13 cellular contexts compared by ENCODE assay signal in the genomic region with DNA sequence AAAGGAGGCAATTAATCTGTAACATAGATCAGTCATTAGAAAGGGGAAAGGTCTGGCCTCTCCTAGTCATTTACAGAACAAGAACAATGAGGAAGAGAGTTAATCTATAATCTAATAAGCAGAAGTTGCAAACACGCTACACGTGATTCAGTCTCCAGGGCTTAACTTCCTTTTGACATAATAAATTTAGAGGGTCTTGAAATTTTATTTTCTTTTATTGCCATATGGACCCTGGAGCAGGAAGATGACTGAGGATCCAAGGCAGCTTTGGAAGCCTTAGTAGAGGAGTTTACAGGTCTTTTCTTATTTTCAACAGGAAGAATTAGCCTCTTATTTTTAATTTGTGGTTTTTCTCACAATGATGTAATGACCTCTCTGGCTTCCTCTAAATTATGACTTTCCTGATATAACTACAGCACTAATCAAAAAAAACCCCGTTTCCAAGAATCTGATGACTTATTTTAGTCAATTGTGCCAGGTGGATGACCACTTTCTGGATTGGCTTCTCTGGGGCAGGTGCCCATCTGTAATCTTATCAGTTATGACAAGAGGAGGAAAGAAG. TPM values are rescaled to one million over a fixed set of nuclear protein-coding genes. Genes with fewer than 3 reads are reported as not detected.
DNase-seq lines count a peak whose midpoint lies in the region; ATAC-seq and TF ChIP-seq lines count a peak whose summit lies in the region.
"Had no signal": no experiment of that assay in that cellular context is flagged by ENCODE, and none has a peak within 500 bp of the region (broad histone marks: within the 10 kb centered on the region; RNA-seq: fewer than 3 reads in every experiment).

No MANE protein-coding gene starts in this region.

- H3K9me3 ChIP-seq in Peyer's patch, result no peaks in the 10 kb centered on the region
- H3K9me3 ChIP-seq in uterus, result no peaks in the 10 kb centered on the region

- no peak for TF ChIP-seq POLR2A in Peyer's patch (IDR thresholded peaks at IDR 0.05)
- TF ChIP-seq POLR2A in uterus (IDR thresholded peaks at IDR 0.05), result no peak

- peak; percentile 20 for DNase-seq in GF-D8 (lab: John Stamatoyannopoulos, UW)
- DNase-seq in Peyer's patch, result no peak
- no peak for DNase-seq in hippocampal formation (lab: John Stamatoyannopoulos, UW)
- DNase-seq in activated naive CD8-positive, alpha-beta T cell treated with anti-CD3 and anti-CD28 coated beads, Interleukin-2, amount 50 U/mL, for 24 hours, result no peak
- DNase-seq in NCI-H510A treated with DMSO at 0.1 percent for 48 hours (lab: John Stamatoyannopoulos, UW), result no peak
- no peak for DNase-seq in uterus
- DNase-seq: kidney, NCI-H524, T-helper 17 cell had no signal

- intact Hi-C loops in uterus (cut with DNase I; ENCODE audit: low total_unique reads), result no loop called here

- peaks cover 1% of the 10 kb centered on the region for H3K27me3 Mint-ChIP-seq in activated naive CD8-positive, alpha-beta T cell treated with anti-CD3 and anti-CD28 coated beads, Interleukin-2, amount 50 U/mL, for 24 hours

- no peaks in the 10 kb centered on the region for H3K27me3 ChIP-seq in Peyer's patch
- no peaks in the 10 kb centered on the region for H3K27me3 ChIP-seq in uterus

- H3K27ac Mint-ChIP-seq in activated naive CD8-positive, alpha-beta T cell treated with anti-CD3 and anti-CD28 coated beads, Interleukin-2, amount 50 U/mL, for 24 hours, result no peak overlapping the region
- H3K27ac Mint-ChIP-seq: T-helper 17 cell had no signal

- no peaks in the 10 kb centered on the region for H3K9me3 Mint-ChIP-seq in activated naive CD8-positive, alpha-beta T cell treated with anti-CD3 and anti-CD28 coated beads, Interleukin-2, amount 50 U/mL, for 24 hours

- no peak overlapping the region for H3K4me3 Mint-ChIP-seq in activated naive CD8-positive, alpha-beta T cell treated with anti-CD3 and anti-CD28 coated beads, Interleukin-2, amount 50 U/mL, for 24 hours
- H3K4me3 Mint-ChIP-seq: T-helper 17 cell had no signal

- H3K27ac ChIP-seq in Peyer's patch, result peak overlapping the region in 3 of 4 donors; percentile 4 to 72 (median 9)
- H3K27ac ChIP-seq in uterus, result no peak overlapping the region
- H3K27ac ChIP-seq: parathyroid adenoma had no signal

- TF ChIP-seq CTCF in Peyer's patch (IDR thresholded peaks at IDR 0.05) (no peak), uterus (IDR thresholded peaks at IDR 0.05) (no peak)

- H3K4me3 ChIP-seq in Peyer's patch (no peak overlapping the region), uterus (no peak overlapping the region)

- peaks cover 0 to 21% (median 0%) of the 10 kb centered on the region in 3 donors for H3K36me3 ChIP-seq in Peyer's patch
- no peaks in the 10 kb centered on the region for H3K36me3 ChIP-seq in uterus

- ATAC-seq in GM21381 (IDR thresholded peaks at IDR 0.05; ENCODE audit: unreplicated experiment) (peak; percentile 89), HG03135 (IDR thresholded peaks at IDR 0.05; ENCODE audit: unreplicated experiment) (peak; percentile 83)
- ATAC-seq in activated naive CD8-positive, alpha-beta T cell treated with anti-CD3 and anti-CD28 coated beads, Interleukin-2, amount 50 U/mL, for 24 hours, result no peak
- ATAC-seq: T-helper 17 cell had no signal

- H3K4me1 Mint-ChIP-seq in activated naive CD8-positive, alpha-beta T cell treated with anti-CD3 and anti-CD28 coated beads, Interleukin-2, amount 50 U/mL, for 24 hours, result peaks cover 4% of the 10 kb centered on the region
- H3K4me1 Mint-ChIP-seq: T-helper 17 cell had no signal

- H3K36me3 Mint-ChIP-seq in activated naive CD8-positive, alpha-beta T cell treated with anti-CD3 and anti-CD28 coated beads, Interleukin-2, amount 50 U/mL, for 24 hours (ENCODE audit: low read depth), result no peaks in the 10 kb centered on the region

- H3K4me1 ChIP-seq in Peyer's patch (peaks cover 0 to 6% (median 0%) of the 10 kb centered on the region in 4 donors), uterus (no peaks in the 10 kb centered on the region)
- H3K4me1 ChIP-seq: parathyroid adenoma had no signal

RNA-seq across cellular contexts. Expression of a gene that starts 32.2 kb away (rescaled TPM):
- 100 to 1,000 TPM in 2 of 4 donors, 10 to 100 TPM in 1, 1 to 10 TPM in 1; 5.8 to 124 (median 83.1) TPM for total RNA-seq in Peyer's patch
- under 1 TPM in 2 of 4 donors, not detected in 2; 0.21 to 0.70 TPM for total RNA-seq in uterus
- total RNA-seq: H4, kidney, T-helper 17 cell had no signal

Comparison
In these comparisons a context has a peak if more than half of its experiments do, and no peak if none do; other contexts are left out.
1. H3K27ac ChIP-seq: peak in Peyer's patch (3 of 4); none in uterus (0 of 2).